In the genomic region with DNA sequence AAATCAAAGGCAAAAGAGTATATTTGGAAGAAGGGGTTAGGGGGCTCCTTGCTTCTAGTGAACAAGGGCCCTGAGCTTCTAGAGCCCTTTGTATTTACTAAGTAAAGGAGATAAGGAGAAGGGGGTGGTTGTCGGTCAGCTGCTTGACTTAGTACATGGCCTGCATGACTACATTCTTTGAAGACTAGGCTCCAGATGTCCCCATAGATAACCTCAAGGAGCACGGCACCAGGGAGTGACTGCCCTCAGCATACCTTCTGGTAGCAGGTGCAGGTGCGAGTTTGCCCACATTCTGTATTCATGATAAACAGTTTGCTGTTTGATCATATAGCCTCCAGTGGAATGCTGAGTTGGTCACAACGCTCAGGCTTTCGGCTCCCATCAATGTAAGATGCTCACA, we compare ENCODE assay signal across 1 cellular context. TPM values are rescaled to one million over a fixed set of nuclear protein-coding genes. Genes with fewer than 3 reads are reported as not detected.
"Had no signal": no experiment of that assay in that cellular context is flagged by ENCODE, and none has a peak within 500 bp of the region (broad histone marks: within the 10 kb centered on the region; RNA-seq: fewer than 3 reads in every experiment).

No MANE protein-coding gene starts in this region.

RNA-seq across cellular contexts. Expression of gene ARRB1, which starts 15.4 kb away (rescaled TPM):
- total RNA-seq: OCI-LY7 had no signal
